Comparison of ENCODE assay signal across 1 cellular context in the genomic region with DNA sequence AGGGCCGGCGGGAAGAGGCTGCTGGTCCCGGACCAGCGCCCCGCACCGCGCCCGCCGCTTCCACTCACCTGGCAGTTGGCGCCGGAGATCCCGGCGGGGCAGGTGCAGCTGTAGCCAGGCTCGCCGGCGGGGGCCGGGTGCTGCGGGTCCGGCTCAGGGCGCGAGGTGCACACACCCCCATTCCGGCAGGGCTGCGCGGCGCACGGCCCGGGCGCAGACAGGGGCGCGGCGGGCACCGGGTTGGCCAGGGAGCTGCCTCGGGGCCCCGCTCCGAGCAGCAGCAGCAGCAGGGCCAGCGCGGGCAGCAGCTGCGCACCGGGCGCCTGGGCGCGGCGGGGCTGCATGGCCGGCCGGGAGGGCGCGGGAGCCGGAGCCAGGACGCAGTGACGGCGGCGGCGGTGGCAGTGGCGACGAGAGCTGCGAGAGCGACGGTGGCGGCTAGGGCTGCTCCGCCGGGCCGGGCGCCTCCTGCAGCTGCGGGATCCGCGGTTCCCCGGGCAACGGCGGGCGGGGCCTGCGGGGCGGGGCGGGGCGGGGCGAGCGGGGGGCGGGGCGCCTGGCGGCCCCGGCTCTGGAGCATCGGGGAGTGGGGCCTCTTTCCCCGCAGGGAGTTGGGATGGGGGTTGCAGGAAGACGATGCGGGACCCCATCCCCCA.
TF ChIP-seq lines count a peak whose summit lies in the region.

A gene with protein sequence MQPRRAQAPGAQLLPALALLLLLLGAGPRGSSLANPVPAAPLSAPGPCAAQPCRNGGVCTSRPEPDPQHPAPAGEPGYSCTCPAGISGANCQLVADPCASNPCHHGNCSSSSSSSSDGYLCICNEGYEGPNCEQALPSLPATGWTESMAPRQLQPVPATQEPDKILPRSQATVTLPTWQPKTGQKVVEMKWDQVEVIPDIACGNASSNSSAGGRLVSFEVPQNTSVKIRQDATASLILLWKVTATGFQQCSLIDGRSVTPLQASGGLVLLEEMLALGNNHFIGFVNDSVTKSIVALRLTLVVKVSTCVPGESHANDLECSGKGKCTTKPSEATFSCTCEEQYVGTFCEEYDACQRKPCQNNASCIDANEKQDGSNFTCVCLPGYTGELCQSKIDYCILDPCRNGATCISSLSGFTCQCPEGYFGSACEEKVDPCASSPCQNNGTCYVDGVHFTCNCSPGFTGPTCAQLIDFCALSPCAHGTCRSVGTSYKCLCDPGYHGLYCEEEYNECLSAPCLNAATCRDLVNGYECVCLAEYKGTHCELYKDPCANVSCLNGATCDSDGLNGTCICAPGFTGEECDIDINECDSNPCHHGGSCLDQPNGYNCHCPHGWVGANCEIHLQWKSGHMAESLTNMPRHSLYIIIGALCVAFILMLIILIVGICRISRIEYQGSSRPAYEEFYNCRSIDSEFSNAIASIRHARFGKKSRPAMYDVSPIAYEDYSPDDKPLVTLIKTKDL (minus strand): TSS at position 476 of the 656 bp plus-strand sequence. CDS start 132 bp downstream, at position 344.

TF ChIP-seq in GM23338, 12 proteins besides CTCF, POLR2A, EP300 and RAD21 (continued from another document):
- TF ChIP-seq, protein P1, sequence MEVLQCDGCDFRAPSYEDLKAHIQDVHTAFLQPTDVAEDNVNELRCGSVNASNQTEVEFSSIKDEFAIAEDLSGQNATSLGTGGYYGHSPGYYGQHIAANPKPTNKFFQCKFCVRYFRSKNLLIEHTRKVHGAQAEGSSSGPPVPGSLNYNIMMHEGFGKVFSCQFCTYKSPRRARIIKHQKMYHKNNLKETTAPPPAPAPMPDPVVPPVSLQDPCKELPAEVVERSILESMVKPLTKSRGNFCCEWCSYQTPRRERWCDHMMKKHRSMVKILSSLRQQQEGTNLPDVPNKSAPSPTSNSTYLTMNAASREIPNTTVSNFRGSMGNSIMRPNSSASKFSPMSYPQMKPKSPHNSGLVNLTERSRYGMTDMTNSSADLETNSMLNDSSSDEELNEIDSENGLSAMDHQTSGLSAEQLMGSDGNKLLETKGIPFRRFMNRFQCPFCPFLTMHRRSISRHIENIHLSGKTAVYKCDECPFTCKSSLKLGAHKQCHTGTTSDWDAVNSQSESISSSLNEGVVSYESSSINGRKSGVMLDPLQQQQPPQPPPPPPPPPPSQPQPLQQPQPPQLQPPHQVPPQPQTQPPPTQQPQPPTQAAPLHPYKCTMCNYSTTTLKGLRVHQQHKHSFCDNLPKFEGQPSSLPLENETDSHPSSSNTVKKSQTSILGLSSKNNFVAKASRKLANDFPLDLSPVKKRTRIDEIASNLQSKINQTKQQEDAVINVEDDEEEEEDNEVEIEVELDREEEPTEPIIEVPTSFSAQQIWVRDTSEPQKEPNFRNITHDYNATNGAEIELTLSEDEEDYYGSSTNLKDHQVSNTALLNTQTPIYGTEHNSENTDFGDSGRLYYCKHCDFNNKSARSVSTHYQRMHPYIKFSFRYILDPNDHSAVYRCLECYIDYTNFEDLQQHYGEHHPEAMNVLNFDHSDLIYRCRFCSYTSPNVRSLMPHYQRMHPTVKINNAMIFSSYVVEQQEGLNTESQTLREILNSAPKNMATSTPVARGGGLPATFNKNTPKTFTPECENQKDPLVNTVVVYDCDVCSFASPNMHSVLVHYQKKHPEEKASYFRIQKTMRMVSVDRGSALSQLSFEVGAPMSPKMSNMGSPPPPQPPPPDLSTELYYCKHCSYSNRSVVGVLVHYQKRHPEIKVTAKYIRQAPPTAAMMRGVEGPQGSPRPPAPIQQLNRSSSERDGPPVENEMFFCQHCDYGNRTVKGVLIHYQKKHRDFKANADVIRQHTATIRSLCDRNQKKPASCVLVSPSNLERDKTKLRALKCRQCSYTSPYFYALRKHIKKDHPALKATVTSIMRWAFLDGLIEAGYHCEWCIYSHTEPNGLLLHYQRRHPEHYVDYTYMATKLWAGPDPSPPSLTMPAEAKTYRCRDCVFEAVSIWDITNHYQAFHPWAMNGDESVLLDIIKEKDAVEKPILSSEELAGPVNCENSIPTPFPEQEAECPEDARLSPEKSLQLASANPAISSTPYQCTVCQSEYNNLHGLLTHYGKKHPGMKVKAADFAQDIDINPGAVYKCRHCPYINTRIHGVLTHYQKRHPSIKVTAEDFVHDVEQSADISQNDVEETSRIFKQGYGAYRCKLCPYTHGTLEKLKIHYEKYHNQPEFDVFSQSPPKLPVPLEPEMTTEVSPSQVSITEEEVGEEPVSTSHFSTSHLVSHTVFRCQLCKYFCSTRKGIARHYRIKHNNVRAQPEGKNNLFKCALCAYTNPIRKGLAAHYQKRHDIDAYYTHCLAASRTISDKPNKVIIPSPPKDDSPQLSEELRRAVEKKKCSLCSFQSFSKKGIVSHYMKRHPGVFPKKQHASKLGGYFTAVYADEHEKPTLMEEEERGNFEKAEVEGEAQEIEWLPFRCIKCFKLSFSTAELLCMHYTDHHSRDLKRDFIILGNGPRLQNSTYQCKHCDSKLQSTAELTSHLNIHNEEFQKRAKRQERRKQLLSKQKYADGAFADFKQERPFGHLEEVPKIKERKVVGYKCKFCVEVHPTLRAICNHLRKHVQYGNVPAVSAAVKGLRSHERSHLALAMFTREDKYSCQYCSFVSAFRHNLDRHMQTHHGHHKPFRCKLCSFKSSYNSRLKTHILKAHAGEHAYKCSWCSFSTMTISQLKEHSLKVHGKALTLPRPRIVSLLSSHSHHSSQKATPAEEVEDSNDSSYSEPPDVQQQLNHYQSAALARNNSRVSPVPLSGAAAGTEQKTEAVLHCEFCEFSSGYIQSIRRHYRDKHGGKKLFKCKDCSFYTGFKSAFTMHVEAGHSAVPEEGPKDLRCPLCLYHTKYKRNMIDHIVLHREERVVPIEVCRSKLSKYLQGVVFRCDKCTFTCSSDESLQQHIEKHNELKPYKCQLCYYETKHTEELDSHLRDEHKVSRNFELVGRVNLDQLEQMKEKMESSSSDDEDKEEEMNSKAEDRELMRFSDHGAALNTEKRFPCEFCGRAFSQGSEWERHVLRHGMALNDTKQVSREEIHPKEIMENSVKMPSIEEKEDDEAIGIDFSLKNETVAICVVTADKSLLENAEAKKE (CRISPR knock-in tag; IDR thresholded peaks at IDR 0.05), result no peak
- TF ChIP-seq NANOG (IDR thresholded peaks at IDR 0.05; ENCODE audit: borderline replicate concordance) (no peak), ZNF331 (CRISPR knock-in tag; IDR thresholded peaks at IDR 0.05; ENCODE audit: low read depth) (no peak), EZH2 (IDR thresholded peaks at IDR 0.05; ENCODE audit: low read depth, unreplicated experiment) (no peak), STAT1 (IDR thresholded peaks at IDR 0.05; ENCODE audit: unreplicated experiment) (no peak)
